Comparison of ENCODE assay signal across 9 cellular contexts in genomic region chr2:167196461-167197252, GRCh38.
DNase-seq lines count a peak whose midpoint lies in the region; ATAC-seq and TF ChIP-seq lines count a peak whose summit lies in the region.
"Had no signal": no experiment of that assay in that cellular context is flagged by ENCODE, and none has a peak within 500 bp of the region (broad histone marks: within the 10 kb centered on the region; RNA-seq: fewer than 3 reads in every experiment).

No MANE protein-coding gene starts in this region.

- no peaks in the 10 kb centered on the region for H3K9me2 ChIP-seq in SK-N-SH

- DNase-seq in CD1c-positive myeloid dendritic cell (ENCODE audit: extremely low spot score) = peak; percentile 39
- peak; percentile 55 for DNase-seq in SK-N-SH
- peak; percentile 18 for DNase-seq in iPS-NIHi11 (ENCODE audit: low spot score)
- no peak for DNase-seq in activated naive CD4-positive, alpha-beta T cell treated with anti-CD3 and anti-CD28 coated beads for 36 hours
- no peak for DNase-seq in tibial artery
- no peak for DNase-seq in activated T-cell treated with anti-CD3 and anti-CD28 coated beads, Interleukin-2, amount 50 U/mL, for 24 hours

- H3K9me3 ChIP-seq in KOPT-K1 (ENCODE audit: insufficient read depth, low read length, poor library complexity, severe bottlenecking) (no peaks in the 10 kb centered on the region), SK-N-SH (no peaks in the 10 kb centered on the region), tibial artery (no peaks in the 10 kb centered on the region)

- H3K27ac Mint-ChIP-seq in activated naive CD4-positive, alpha-beta T cell treated with anti-CD3 and anti-CD28 coated beads for 36 hours = no peak overlapping the region
- H3K27ac Mint-ChIP-seq in activated T-cell treated with anti-CD3 and anti-CD28 coated beads, Interleukin-2, amount 50 U/mL, for 24 hours = no peak overlapping the region

- H3K4me1 ChIP-seq in SK-N-SH (ENCODE audit: control insufficient read depth in 1 of 2, insufficient read depth in 2 of 2, low read depth in 1 of 2, low read length in 1 of 2) = peaks cover 8% of the 10 kb centered on the region in 2 experiments; a peak in 2 of 4 replicates
- H3K4me1 ChIP-seq in tibial artery = peaks cover 0 to 35% (median 10%) of the 10 kb centered on the region in 4 donors

- peak overlapping the region; percentile 25; the same call in 1 of the 2 replicates for H2AFZ ChIP-seq in SK-N-SH (ENCODE audit: low read depth)

- no peaks in the 10 kb centered on the region for H3K27me3 Mint-ChIP-seq in activated naive CD4-positive, alpha-beta T cell treated with anti-CD3 and anti-CD28 coated beads for 36 hours (ENCODE audit: low read depth)
- H3K27me3 Mint-ChIP-seq in activated T-cell treated with anti-CD3 and anti-CD28 coated beads, Interleukin-2, amount 50 U/mL, for 24 hours = no peaks in the 10 kb centered on the region

- H3K9ac ChIP-seq in SK-N-SH = no peak overlapping the region

- peaks cover 4% of the 10 kb centered on the region for H3F3A ChIP-seq in SK-N-SH (replicated peaks; ENCODE audit: insufficient read depth)

- no peaks in the 10 kb centered on the region for H3K27me3 ChIP-seq in SK-N-SH (ENCODE audit: insufficient read depth)
- no peaks in the 10 kb centered on the region for H3K27me3 ChIP-seq in tibial artery

- H3K9me3 Mint-ChIP-seq in activated naive CD4-positive, alpha-beta T cell treated with anti-CD3 and anti-CD28 coated beads for 36 hours = no peaks in the 10 kb centered on the region
- no peaks in the 10 kb centered on the region for H3K9me3 Mint-ChIP-seq in activated T-cell treated with anti-CD3 and anti-CD28 coated beads, Interleukin-2, amount 50 U/mL, for 24 hours

- no peak overlapping the region for H3K4me2 ChIP-seq in SK-N-SH

- H3K4me3 ChIP-seq in SK-N-SH (ENCODE audit: low read depth in 2 of 2, low read length in 1 of 2) (no peak overlapping the region), tibial artery (no peak overlapping the region)

- H3K4me1 Mint-ChIP-seq in activated naive CD4-positive, alpha-beta T cell treated with anti-CD3 and anti-CD28 coated beads for 36 hours (ENCODE audit: low read depth) = peaks cover 10% of the 10 kb centered on the region
- H3K4me1 Mint-ChIP-seq in activated T-cell treated with anti-CD3 and anti-CD28 coated beads, Interleukin-2, amount 50 U/mL, for 24 hours (ENCODE audit: low read depth) = peaks cover 5% of the 10 kb centered on the region

- POLR2A ChIA-PET in SK-N-SH (lab: Yijun Ruan, JAX) = no interaction called here

- TF ChIP-seq CTCF in SK-N-SH (IDR thresholded peaks at IDR 0.05) (no peak), tibial artery (IDR thresholded peaks at IDR 0.05) (no peak)

- no peaks in the 10 kb centered on the region for H4K20me1 ChIP-seq in SK-N-SH (ENCODE audit: insufficient read depth)

- WGBS in SK-N-SH (ENCODE audit: low lambda C conversion rate) = 35% methylated on average over 6 of the region's 6 CpGs

- no peaks in the 10 kb centered on the region for H3K36me3 ChIP-seq in KOPT-K1 (ENCODE audit: insufficient read depth, low read length)
- H3K36me3 ChIP-seq in SK-N-SH (replicated peaks in 1 of 2; ENCODE audit: control insufficient read depth in 1 of 2, insufficient read depth in 2 of 2, low read length in 1 of 2) = no peaks in the 10 kb centered on the region
- H3K36me3 ChIP-seq in tibial artery = no peaks in the 10 kb centered on the region

- no peak for TF ChIP-seq EP300 in SK-N-SH (IDR thresholded peaks at IDR 0.05; ENCODE audit: borderline replicate concordance in 1 of 2, low read depth in 1 of 2, low read length in 1 of 2)

- H3K27ac ChIP-seq in KOPT-K1 (ENCODE audit: low read depth, low read length, poor library complexity, severe bottlenecking) = peak overlapping the region; percentile 63
- H3K27ac ChIP-seq in SK-N-SH (ENCODE audit: low read depth in 2 of 2, low read length in 1 of 2) = peak overlapping the region in 1 of 2 experiments; percentile 25; a peak in 1 of 4 replicates
- no peak overlapping the region for H3K27ac ChIP-seq in tibial artery

- H3K4me3 Mint-ChIP-seq in activated naive CD4-positive, alpha-beta T cell treated with anti-CD3 and anti-CD28 coated beads for 36 hours = no peak overlapping the region
- H3K4me3 Mint-ChIP-seq in activated T-cell treated with anti-CD3 and anti-CD28 coated beads, Interleukin-2, amount 50 U/mL, for 24 hours = no peak overlapping the region

- CTCF ChIA-PET in SK-N-SH (lab: Yijun Ruan, JAX) = interaction anchor here (1.0 to 3.3 kb wide), 3 partner anchors 16 to 921 kb away, joined by 3 to 15 read pairs (median 3); no protein-coding TSS in a partner anchor
- CTCF ChIA-PET in activated naive CD4-positive, alpha-beta T cell treated with anti-CD3 and anti-CD28 coated beads for 36 hours (lab: Charles Lee) = interaction anchor here (0.7 kb wide), 1 partner anchor 22 kb away, joined by 3 read pairs; no protein-coding TSS in a partner anchor

- H3K79me2 ChIP-seq in SK-N-SH (ENCODE audit: insufficient read depth) = no peaks in the 10 kb centered on the region

- no peak for TF ChIP-seq RAD21 in SK-N-SH (IDR thresholded peaks at IDR 0.05; ENCODE audit: low read length)

- no peak for ATAC-seq in GM21381 (IDR thresholded peaks at IDR 0.05; ENCODE audit: unreplicated experiment)
- ATAC-seq: esophagus mucosa had no signal

- no peaks in the 10 kb centered on the region for H3K36me3 Mint-ChIP-seq in activated naive CD4-positive, alpha-beta T cell treated with anti-CD3 and anti-CD28 coated beads for 36 hours (ENCODE audit: low read depth)
- H3K36me3 Mint-ChIP-seq in activated T-cell treated with anti-CD3 and anti-CD28 coated beads, Interleukin-2, amount 50 U/mL, for 24 hours (ENCODE audit: low read depth) = no peaks in the 10 kb centered on the region

- intact Hi-C loops in activated naive CD4-positive, alpha-beta T cell treated with anti-CD3 and anti-CD28 coated beads for 36 hours (cut with micrococcal nuclease) = no loop called here
- intact Hi-C loops in tibial artery (cut with DNase I; ENCODE audit: low total_unique reads) = no loop called here

TF ChIP-seq in SK-N-SH, 30 proteins besides CTCF, POLR2A, EP300 and RAD21:
- TF ChIP-seq PBX3 (IDR thresholded peaks at IDR 0.05) (peak; percentile 10; the same call in 1 of the 2 replicates), MXI1 (IDR thresholded peaks at IDR 0.05; ENCODE audit: low read depth, low read length) (0 out of 2 replicates have a peak, but pooled peaks have one; percentile 29), TCF12 (IDR thresholded peaks at IDR 0.05) (peak; percentile 8; the same call in 1 of the 2 replicates), RXRA (IDR thresholded peaks at IDR 0.05; ENCODE audit: borderline replicate concordance, low read depth) (no peak), FOXM1 (IDR thresholded peaks at IDR 0.05; ENCODE audit: low read depth) (no peak), JUND (IDR thresholded peaks at IDR 0.05) (no peak), RFX5 (IDR thresholded peaks at IDR 0.05; ENCODE audit: low read length) (no peak), SIN3A (IDR thresholded peaks at IDR 0.05; ENCODE audit: borderline replicate concordance, low read depth, low read length) (no peak), TEAD4 (IDR thresholded peaks at IDR 0.05; ENCODE audit: borderline replicate concordance, insufficient read depth) (no peak), EZH2phosphoT487 (IDR thresholded peaks at IDR 0.05; ENCODE audit: borderline replicate concordance, low read depth) (no peak), FOXJ3 (CRISPR knock-in tag; IDR thresholded peaks at IDR 0.05) (no peak), NFIC (IDR thresholded peaks at IDR 0.05; ENCODE audit: borderline replicate concordance) (peak; percentile 75)

Comparison
In these comparisons a context has a peak if more than half of its experiments do, and no peak if none do; other contexts are left out.
1. DNase-seq: peak in CD1c-positive myeloid dendritic cell (single experiment), SK-N-SH (single experiment) and iPS-NIHi11 (single experiment); none in activated naive CD4-positive, alpha-beta T cell treated with anti-CD3 and anti-CD28 coated beads for 36 hours (single experiment), tibial artery (0 of 2) and activated T-cell treated with anti-CD3 and anti-CD28 coated beads, Interleukin-2, amount 50 U/mL, for 24 hours (single experiment).